In the genomic region with DNA sequence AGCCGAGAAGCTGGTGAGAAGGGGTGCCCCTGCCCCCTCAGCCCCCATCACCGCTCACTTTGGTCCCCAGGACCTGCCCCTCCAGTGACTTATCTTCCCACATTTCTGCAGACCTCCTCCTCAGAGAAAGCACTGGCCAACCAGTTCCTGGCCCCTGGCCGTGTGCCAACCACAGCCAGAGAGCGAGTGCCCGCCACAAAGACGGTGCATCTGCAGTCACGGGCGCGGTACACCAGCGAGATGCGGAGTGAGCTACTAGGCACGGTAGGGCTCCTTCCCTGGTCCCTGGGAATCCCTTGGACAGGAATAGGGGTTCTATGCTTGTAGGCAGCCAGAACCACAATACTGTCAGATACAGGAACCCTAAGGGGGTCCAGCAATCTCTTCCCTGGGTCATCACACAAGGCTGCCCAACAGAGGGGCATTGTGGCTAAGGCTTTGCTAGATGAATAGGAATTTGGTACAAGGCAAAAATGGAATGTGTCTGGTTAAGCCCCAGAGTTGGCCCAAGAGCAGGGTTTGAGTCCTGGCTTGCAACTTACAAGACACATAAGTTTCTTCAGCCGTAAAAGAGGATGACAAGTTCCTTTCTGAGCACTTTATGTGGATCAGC, we compare ENCODE assay signal across 8 cellular contexts. TPM values are rescaled to one million over a fixed set of nuclear protein-coding genes. Genes with fewer than 3 reads are reported as not detected.
DNase-seq lines count a peak whose midpoint lies in the region; ATAC-seq and TF ChIP-seq lines count a peak whose summit lies in the region.
"Had no signal": no experiment of that assay in that cellular context is flagged by ENCODE, and none has a peak within 500 bp of the region (broad histone marks: within the 10 kb centered on the region; RNA-seq: fewer than 3 reads in every experiment).

No MANE protein-coding gene starts in this region.

- WGBS in gastroesophageal sphincter (ENCODE audit: low coverage in 1 of 2), 2 donors: 100% methylated on average over 1 of the region's 13 CpGs

- peak overlapping the region; percentile 89 for H3K4me3 Mint-ChIP-seq in HFFc6
- H3K4me3 Mint-ChIP-seq in T-helper 17 cell: peak overlapping the region; percentile 91
- peak overlapping the region; percentile 88 for H3K4me3 Mint-ChIP-seq in stimulated activated memory B cell treated with anti-CD40 and anti-IgM and Interleukin-4, amounts not matched to agents 10 μg/mL and 1 μg/mL and 100 μg/mL, for 72 hours

- DNase-seq in HFFc6: no peak
- DNase-seq in T-helper 17 cell: no peak
- no peak for DNase-seq in RKO (ENCODE audit: low spot score)
- DNase-seq in NCI-H526 treated with DMSO at 0.1 percent for 48 hours (lab: John Stamatoyannopoulos, UW): no peak

- H3K4me3 ChIP-seq in gastroesophageal sphincter: peak overlapping the region in 1 of 2 donors; percentile 79

- peaks cover 27% of the 10 kb centered on the region for H3K4me1 Mint-ChIP-seq in HFFc6 (ENCODE audit: low read depth)
- peaks cover 12% of the 10 kb centered on the region for H3K4me1 Mint-ChIP-seq in T-helper 17 cell
- peaks cover 31% of the 10 kb centered on the region for H3K4me1 Mint-ChIP-seq in stimulated activated memory B cell treated with anti-CD40 and anti-IgM and Interleukin-4, amounts not matched to agents 10 μg/mL and 1 μg/mL and 100 μg/mL, for 72 hours

- H3K4me1 ChIP-seq in gastroesophageal sphincter: peaks cover 0 to 21% (median 14%) of the 10 kb centered on the region in 3 donors

- TF ChIP-seq POLR2A in gastroesophageal sphincter (IDR thresholded peaks at IDR 0.05): no peak

- no peak for ATAC-seq in T-helper 17 cell
- no peak for ATAC-seq in gastroesophageal sphincter
- ATAC-seq in stimulated activated memory B cell treated with anti-CD40 and anti-IgM and Interleukin-4, amounts not matched to agents 10 μg/mL and 1 μg/mL and 100 μg/mL, for 72 hours: no peak
- ATAC-seq in HG03342 (IDR thresholded peaks at IDR 0.05; ENCODE audit: unreplicated experiment): no peak

- TF ChIP-seq CTCF in HFFc6 (IDR thresholded peaks at IDR 0.05) (no peak), gastroesophageal sphincter (IDR thresholded peaks at IDR 0.05) (no peak)

- H3K27ac Mint-ChIP-seq in HFFc6: peak overlapping the region; percentile 94; the same call in 1 of the 2 replicates
- peak overlapping the region; percentile 93 for H3K27ac Mint-ChIP-seq in T-helper 17 cell
- H3K27ac Mint-ChIP-seq in stimulated activated memory B cell treated with anti-CD40 and anti-IgM and Interleukin-4, amounts not matched to agents 10 μg/mL and 1 μg/mL and 100 μg/mL, for 72 hours: peak overlapping the region; percentile 96

- no peaks in the 10 kb centered on the region for H3K9me3 Mint-ChIP-seq in HFFc6
- no peaks in the 10 kb centered on the region for H3K9me3 Mint-ChIP-seq in stimulated activated memory B cell treated with anti-CD40 and anti-IgM and Interleukin-4, amounts not matched to agents 10 μg/mL and 1 μg/mL and 100 μg/mL, for 72 hours

- H3K9me3 ChIP-seq in T-helper 17 cell (ENCODE audit: control insufficient read depth, low read length, poor library complexity, severe bottlenecking) (no peaks in the 10 kb centered on the region), gastroesophageal sphincter (no peaks in the 10 kb centered on the region)

- H3K27me3 Mint-ChIP-seq in HFFc6 (ENCODE audit: insufficient read depth) (peaks cover 3% of the 10 kb centered on the region; the same call in 1 of the 2 replicates), T-helper 17 cell (no peaks in the 10 kb centered on the region)
- no peaks in the 10 kb centered on the region for H3K27me3 Mint-ChIP-seq in stimulated activated memory B cell treated with anti-CD40 and anti-IgM and Interleukin-4, amounts not matched to agents 10 μg/mL and 1 μg/mL and 100 μg/mL, for 72 hours

- H3K36me3 ChIP-seq in gastroesophageal sphincter: peaks cover 0 to 58% of the 10 kb centered on the region in 2 donors

- H3K36me3 Mint-ChIP-seq in HFFc6 (ENCODE audit: low read depth): peaks cover 29% of the 10 kb centered on the region
- H3K36me3 Mint-ChIP-seq in T-helper 17 cell (ENCODE audit: low read depth): no peaks in the 10 kb centered on the region
- peaks cover 55% of the 10 kb centered on the region for H3K36me3 Mint-ChIP-seq in stimulated activated memory B cell treated with anti-CD40 and anti-IgM and Interleukin-4, amounts not matched to agents 10 μg/mL and 1 μg/mL and 100 μg/mL, for 72 hours

- no peak for TF ChIP-seq EP300 in gastroesophageal sphincter (IDR thresholded peaks at IDR 0.05)

- peak overlapping the region in 3 of 4 donors; percentile 92 to 95 (median 93) for H3K27ac ChIP-seq in gastroesophageal sphincter

- H3K27me3 ChIP-seq in gastroesophageal sphincter: no peaks in the 10 kb centered on the region

RNA-seq across cellular contexts. Expression of gene USE1, which starts 1.0 kb away (rescaled TPM):
- 10 to 100 TPM; 23.5 to 29.3 (median 25.7) TPM for total RNA-seq in HFFc6 (2021; fragmentation: NEBNext Ultra II Directional; extraction: Animal tissue kit (Norgen Biotek cat#: 25700))
- total RNA-seq in T-helper 17 cell (10 to 100 TPM; 21.7 to 23.1 TPM), gastroesophageal sphincter (10 to 100 TPM; 11.3 to 24.0 (median 17.9) TPM)

RNA-seq across cellular contexts. Expression of gene OCEL1, which starts 9.9 kb away (rescaled TPM):
- total RNA-seq in HFFc6 (2021; fragmentation: NEBNext Ultra II Directional; extraction: Animal tissue kit (Norgen Biotek cat#: 25700)): 10 to 100 TPM; 13.0 to 20.3 (median 17.4) TPM
- total RNA-seq in T-helper 17 cell (10 to 100 TPM; 13.9 to 14.9 TPM), gastroesophageal sphincter (10 to 100 TPM in 1 of 4 donors, 1 to 10 TPM in 3; 3.5 to 15.1 (median 6.5) TPM)

RNA-seq across cellular contexts. Expression of gene NR2F6, which starts 29.6 kb away (rescaled TPM):
- 10 to 100 TPM; 46.1 to 61.9 (median 49.3) TPM for total RNA-seq in HFFc6 (2021; fragmentation: NEBNext Ultra II Directional; extraction: Animal tissue kit (Norgen Biotek cat#: 25700))
- total RNA-seq in T-helper 17 cell (1 to 10 TPM; 1.8 to 2.1 TPM), gastroesophageal sphincter (10 to 100 TPM; 33.9 to 71.9 (median 60.2) TPM)

RNA-seq across cellular contexts. Expression of gene USHBP1, which starts 48.4 kb away (rescaled TPM):
- not detected for total RNA-seq in HFFc6 (2021; fragmentation: NEBNext Ultra II Directional; extraction: Animal tissue kit (Norgen Biotek cat#: 25700))
- total RNA-seq in T-helper 17 cell (under 1 TPM in 1 of 2 donors, not detected in 1; 0.26 TPM), gastroesophageal sphincter (1 to 10 TPM; 4.6 to 9.6 (median 5.1) TPM)
- total RNA-seq: myocyte had no signal

RNA-seq across cellular contexts. Expression of gene BABAM1, which starts 51.1 kb away (rescaled TPM):
- total RNA-seq in HFFc6 (2021; fragmentation: NEBNext Ultra II Directional; extraction: Animal tissue kit (Norgen Biotek cat#: 25700)): 100 to 1,000 TPM; 105 to 128 (median 120) TPM
- 10 to 100 TPM; 70.7 to 72.2 TPM for total RNA-seq in T-helper 17 cell
- total RNA-seq in gastroesophageal sphincter: 10 to 100 TPM; 62.6 to 91.8 (median 81.9) TPM

Comparison
In these comparisons a context has a peak if more than half of its experiments do, and no peak if none do; other contexts are left out.
1. RNA of gene NR2F6, which starts 29.6 kb away (total RNA-seq): 33.9 to 71.9 TPM in gastroesophageal sphincter and 46.1 to 61.9 TPM in HFFc6; 1.8 to 2.1 TPM in T-helper 17 cell; every median in the first group is over 10 times any median in the second.
2. Peak in every context shown above with its lines, with median percentiles within 50 percentile points of each other: H3K27ac Mint-ChIP-seq and H3K4me3 Mint-ChIP-seq.